In the genomic region with DNA sequence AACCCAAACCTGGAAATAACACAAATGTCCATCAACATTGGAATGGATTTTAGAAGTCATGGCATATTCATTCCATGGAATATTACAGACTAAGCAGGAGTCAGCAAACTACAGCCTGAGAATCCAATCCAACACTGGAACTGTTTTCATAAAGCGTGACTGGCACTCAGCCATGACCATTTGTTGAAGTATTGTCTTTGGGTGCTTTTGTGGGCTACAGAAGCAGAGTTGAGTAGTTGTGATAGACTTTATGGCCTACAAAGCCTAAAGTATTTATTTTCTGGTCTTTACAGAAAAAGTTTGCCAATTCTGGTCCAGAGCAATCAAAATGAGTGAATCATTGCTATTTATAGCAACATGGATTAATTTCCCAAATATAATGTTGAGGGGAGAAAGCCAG, we compare ENCODE assay signal across 27 cellular contexts.
DNase-seq lines count a peak whose midpoint lies in the region; ATAC-seq and TF ChIP-seq lines count a peak whose summit lies in the region.
"Had no signal": no experiment of that assay in that cellular context is flagged by ENCODE, and none has a peak within 500 bp of the region (broad histone marks: within the 10 kb centered on the region; RNA-seq: fewer than 3 reads in every experiment).

No MANE protein-coding gene starts in this region.

- no peak overlapping the region for H3K4me3 ChIP-seq in coronary artery
- H3K4me3 ChIP-seq: gastrocnemius medialis, right lobe of liver, suprapubic skin, uterus had no signal

- TF ChIP-seq CTCF in coronary artery (IDR thresholded peaks at IDR 0.05): no peak

- H3K27ac ChIP-seq in coronary artery: peak overlapping the region; percentile 62 to 78
- H3K27ac ChIP-seq: epithelial cell of prostate, gastrocnemius medialis, right lobe of liver, suprapubic skin, VCaP had no signal

- no peak for ATAC-seq in HG03039 (IDR thresholded peaks at IDR 0.05; ENCODE audit: unreplicated experiment)
- ATAC-seq: gastrocnemius medialis; HepG2; right lobe of liver; stimulated activated memory B cell treated with anti-CD40 and anti-IgM and Interleukin-4, amounts not matched to agents 10 μg/mL and 1 μg/mL and 100 μg/mL, for 72 hours had no signal

- DNase-seq in Ammon's horn (ENCODE audit: low spot score) (peak; percentile 27), GM04504 (ENCODE audit: low read depth) (peak; percentile 1), coronary artery (ENCODE audit: low spot score) (no peak), medulla oblongata (ENCODE audit: extremely low spot score) (peak; percentile 21), COR-L47 (lab: John Stamatoyannopoulos, UW) (no peak), putamen (ENCODE audit: low spot score) (no peak), SKM-1 treated with dmso at 0.1 percent for 144 hours (lab: John Stamatoyannopoulos, UW; ENCODE audit: unreplicated experiment) (no peak)
- DNase-seq: activated CD4-positive, alpha-beta T cell treated with anti-CD3 and anti-CD28 coated beads for 4 hours; activated gamma-delta T cell treated with Interleukin-2 at 50 U/mL for 16 hours; activated T-cell treated with anti-CD3 and anti-CD28 coated beads, Interleukin-2, amount 50 U/mL, for 24 hours; DMS 273 treated with DMSO at 0.1 percent for 48 hours; effector CD4-positive, alpha-beta T cell; gastrocnemius medialis; GDM1; NCI-H526 treated with DMSO at 0.1 percent for 48 hours; right lobe of liver; SIG-M5; stimulated activated CD4-positive, alpha-beta T cell treated with anti-CD3 and anti-CD28 coated beads, Interleukin-4, amount 100 ng/mL, for 24 hours; SW 1271; T-helper 9 cell; uterus had no signal

Comparison
In these comparisons a context has a peak if more than half of its experiments do, and no peak if none do; other contexts are left out.
1. DNase-seq: peak in Ammon's horn (single experiment), GM04504 (single experiment) and medulla oblongata (single experiment); none in coronary artery (single experiment), COR-L47 (single experiment), putamen (single experiment) and SKM-1 treated with dmso at 0.1 percent for 144 hours (single experiment).